ENCODE assay signal across 8 cellular contexts in genomic region chr19:39996218-39996810, GRCh38. TPM values are rescaled to one million over a fixed set of nuclear protein-coding genes. Genes with fewer than 3 reads are reported as not detected.
DNase-seq lines count a peak whose midpoint lies in the region; ATAC-seq and TF ChIP-seq lines count a peak whose summit lies in the region.

No MANE protein-coding gene starts in this region.

- peaks cover 0 to 3% (median 2%) of the 10 kb centered on the region in 3 donors for H3K27me3 Mint-ChIP-seq in CD14-positive monocyte (ENCODE audit: low read depth in 3 of 3)

- ATAC-seq in GM18873 (IDR thresholded peaks at IDR 0.05; ENCODE audit: low FRiP score, unreplicated experiment) (peak; percentile 10), HG03439 (IDR thresholded peaks at IDR 0.05; ENCODE audit: unreplicated experiment) (peak; percentile 40), left lobe of liver (peak; percentile 22), GM21737 (IDR thresholded peaks at IDR 0.05; ENCODE audit: unreplicated experiment) (no peak)
- ATAC-seq in stimulated activated effector memory CD8-positive, alpha-beta T cell treated with anti-CD3 and anti-CD28 coated beads, Interleukin-12 subunit alpha, Interleukin-12 subunit beta, amount 100 ng/mL, for 72 hours: peak; percentile 76

- H3K4me3 ChIP-seq in SJCRH30 (peak overlapping the region; percentile 86), choroid plexus epithelial cell (ENCODE audit: low read depth, low read length) (peak overlapping the region; percentile 85)

- no peaks in the 10 kb centered on the region for H3K36me3 ChIP-seq in SJCRH30

- H3K4me1 Mint-ChIP-seq in CD14-positive monocyte: peaks cover 22% of the 10 kb centered on the region
- peaks cover 42% of the 10 kb centered on the region for H3K4me1 Mint-ChIP-seq in stimulated activated effector memory CD8-positive, alpha-beta T cell treated with anti-CD3 and anti-CD28 coated beads, Interleukin-12 subunit alpha, Interleukin-12 subunit beta, amount 100 ng/mL, for 72 hours

- no peaks in the 10 kb centered on the region for H3K27me3 ChIP-seq in SJCRH30

- H3K9me3 ChIP-seq in SJCRH30 (replicated peaks): no peaks in the 10 kb centered on the region; the same call in none of the 2 replicates

- peaks cover 2 to 4% of the 10 kb centered on the region in 2 donors for H3K36me3 Mint-ChIP-seq in CD14-positive monocyte
- H3K36me3 Mint-ChIP-seq in stimulated activated effector memory CD8-positive, alpha-beta T cell treated with anti-CD3 and anti-CD28 coated beads, Interleukin-12 subunit alpha, Interleukin-12 subunit beta, amount 100 ng/mL, for 72 hours: peaks cover 6% of the 10 kb centered on the region

- DNase-seq in CD14-positive monocyte (ENCODE audit: low spot score): no peak
- DNase-seq in SJCRH30: peak; percentile 62 to 76
- peak; percentile 53 for DNase-seq in choroid plexus epithelial cell (ENCODE audit: low read depth)
- no peak for DNase-seq in left lobe of liver (ENCODE audit: low spot score)
- no peak for DNase-seq in stimulated activated effector memory CD8-positive, alpha-beta T cell treated with anti-CD3 and anti-CD28 coated beads, Interleukin-12 subunit alpha, Interleukin-12 subunit beta, amount 100 ng/mL, for 72 hours (ENCODE audit: low spot score in 2 of 2)

- H3K4me3 Mint-ChIP-seq in CD14-positive monocyte: peak overlapping the region; percentile 90 to 97
- H3K4me3 Mint-ChIP-seq in stimulated activated effector memory CD8-positive, alpha-beta T cell treated with anti-CD3 and anti-CD28 coated beads, Interleukin-12 subunit alpha, Interleukin-12 subunit beta, amount 100 ng/mL, for 72 hours: peak overlapping the region; percentile 85

- peak overlapping the region; percentile 82 to 96 (median 89) for H3K27ac Mint-ChIP-seq in CD14-positive monocyte
- H3K27ac Mint-ChIP-seq in stimulated activated effector memory CD8-positive, alpha-beta T cell treated with anti-CD3 and anti-CD28 coated beads, Interleukin-12 subunit alpha, Interleukin-12 subunit beta, amount 100 ng/mL, for 72 hours: peak overlapping the region; percentile 91

- peaks cover 9% of the 10 kb centered on the region; the same call in 1 of the 2 replicates for H3K4me1 ChIP-seq in SJCRH30

- peak overlapping the region; percentile 62 for H3K27ac ChIP-seq in SJCRH30

- peaks cover 2 to 13% (median 7%) of the 10 kb centered on the region in 7 donors for H3K9me3 Mint-ChIP-seq in CD14-positive monocyte
- peaks cover 5% of the 10 kb centered on the region for H3K9me3 Mint-ChIP-seq in stimulated activated effector memory CD8-positive, alpha-beta T cell treated with anti-CD3 and anti-CD28 coated beads, Interleukin-12 subunit alpha, Interleukin-12 subunit beta, amount 100 ng/mL, for 72 hours

- intact Hi-C loops in CD14-positive monocyte (cut with micrococcal nuclease): no loop called here

- TF ChIP-seq CTCF in CD14-positive monocyte (IDR thresholded peaks at IDR 0.05) (no peak), choroid plexus epithelial cell (conservative IDR thresholded peaks at IDR 0.05; ENCODE audit: low read depth, low read length) (no peak)

RNA-seq across cellular contexts. Expression of gene ZNF546, which starts 0.5 kb away (rescaled TPM):
- polyA plus RNA-seq in CD14-positive monocyte: 1 to 10 TPM; 1.3 to 1.4 TPM
- total RNA-seq in SJCRH30 (2014; rRNA removed; shearing (Covaris generic)): 5.2 and 6.1 TPM in 2 replicates
- 4.7 TPM for total RNA-seq in left lobe of liver

RNA-seq across cellular contexts. Expression of gene PSMC4, which starts 25.3 kb away (rescaled TPM):
- polyA plus RNA-seq in CD14-positive monocyte: 10 to 100 TPM; 79.6 to 85.8 TPM
- total RNA-seq in SJCRH30 (2014; rRNA removed; shearing (Covaris generic)): 137 and 155 TPM in 2 replicates
- 47.9 TPM for total RNA-seq in left lobe of liver

RNA-seq across cellular contexts. Expression of gene ZNF780B, which starts 59.7 kb away (rescaled TPM):
- 1 to 10 TPM; 2.0 to 3.1 TPM for polyA plus RNA-seq in CD14-positive monocyte
- total RNA-seq in SJCRH30 (2014; rRNA removed; shearing (Covaris generic)): 23.5 and 27.4 TPM in 2 replicates
- total RNA-seq in left lobe of liver: 7.0 TPM

Comparison
In these comparisons a context has a peak if more than half of its experiments do, and no peak if none do; other contexts are left out.
1. DNase-seq: peak in SJCRH30 (2 of 2) and choroid plexus epithelial cell (single experiment); none in CD14-positive monocyte (single experiment), left lobe of liver (single experiment) and stimulated activated effector memory CD8-positive, alpha-beta T cell treated with anti-CD3 and anti-CD28 coated beads, Interleukin-12 subunit alpha, Interleukin-12 subunit beta, amount 100 ng/mL, for 72 hours (0 of 2).